10 cellular contexts compared by ENCODE assay signal in genomic region chr9:129607026-129607397, GRCh38. TPM values are rescaled to one million over a fixed set of nuclear protein-coding genes. Genes with fewer than 3 reads are reported as not detected.
DNase-seq lines count a peak whose midpoint lies in the region; ATAC-seq and TF ChIP-seq lines count a peak whose summit lies in the region.
"Had no signal": no experiment of that assay in that cellular context is flagged by ENCODE, and none has a peak within 500 bp of the region (broad histone marks: within the 10 kb centered on the region; RNA-seq: fewer than 3 reads in every experiment).

No MANE protein-coding gene starts in this region.

- no peak overlapping the region for H3K4me3 ChIP-seq in stomach

- no peak for TF ChIP-seq CTCF in activated CD8-positive, alpha-beta T cell treated with anti-CD3 and anti-CD28 coated beads for 36 hours (IDR thresholded peaks at IDR 0.05)
- TF ChIP-seq CTCF in stomach (IDR thresholded peaks at IDR 0.05): no peak

- H3K36me3 Mint-ChIP-seq in activated CD8-positive, alpha-beta T cell treated with anti-CD3 and anti-CD28 coated beads for 36 hours (ENCODE audit: low read depth): no peaks in the 10 kb centered on the region
- H3K36me3 Mint-ChIP-seq: WTC11 had no signal

- no peaks in the 10 kb centered on the region for H3K9me3 ChIP-seq in stomach

- H3K4me3 Mint-ChIP-seq in activated CD8-positive, alpha-beta T cell treated with anti-CD3 and anti-CD28 coated beads for 36 hours: no peak overlapping the region
- H3K4me3 Mint-ChIP-seq: WTC11 had no signal

- H3K27me3 Mint-ChIP-seq in activated CD8-positive, alpha-beta T cell treated with anti-CD3 and anti-CD28 coated beads for 36 hours: no peaks in the 10 kb centered on the region

- intact Hi-C loops in activated CD8-positive, alpha-beta T cell treated with anti-CD3 and anti-CD28 coated beads for 36 hours (cut with micrococcal nuclease): loop anchor here (10.0 kb wide), 2 partner anchors 122 to 282 kb away; no protein-coding TSS in a partner anchor
- intact Hi-C loops in stomach (cut with DNase I; ENCODE audit: low total_unique reads): loop anchor here (10.0 kb wide), 1 partner anchor 112 kb away; no protein-coding TSS in a partner anchor

- POLR2A ChIA-PET in activated CD8-positive, alpha-beta T cell treated with anti-CD3 and anti-CD28 coated beads for 36 hours (lab: Charles Lee): interaction anchor here (0.6 to 1.5 kb wide), 4 partner anchors 10 to 37 kb away, joined by 3 to 5 read pairs (median 3); no protein-coding TSS in a partner anchor

- peaks cover 47% of the 10 kb centered on the region for H3K4me1 Mint-ChIP-seq in activated CD8-positive, alpha-beta T cell treated with anti-CD3 and anti-CD28 coated beads for 36 hours (ENCODE audit: low read depth)

- no peak for TF ChIP-seq EP300 in stomach (IDR thresholded peaks at IDR 0.05)

- CTCF ChIA-PET in activated CD8-positive, alpha-beta T cell treated with anti-CD3 and anti-CD28 coated beads for 36 hours (lab: Charles Lee): interaction anchor here (1.1 to 4.1 kb wide), 6 partner anchors 17 to 476 kb away, joined by 3 to 31 read pairs (median 4); no protein-coding TSS in a partner anchor

- no peak for TF ChIP-seq POLR2A in stomach (IDR thresholded peaks at IDR 0.05)

- peak overlapping the region; percentile 83 for H3K27ac Mint-ChIP-seq in activated CD8-positive, alpha-beta T cell treated with anti-CD3 and anti-CD28 coated beads for 36 hours

- H3K36me3 ChIP-seq in stomach: no peaks in the 10 kb centered on the region

- no peaks in the 10 kb centered on the region for H3K9me3 Mint-ChIP-seq in activated CD8-positive, alpha-beta T cell treated with anti-CD3 and anti-CD28 coated beads for 36 hours
- H3K9me3 Mint-ChIP-seq: WTC11 had no signal

- DNase-seq in NCI-H2171 (lab: John Stamatoyannopoulos, UW) (peak; percentile 96), NCI-H2171 treated with DMSO at 0.1 percent for 48 hours (lab: John Stamatoyannopoulos, UW) (no peak), stomach (no peak), NCI-H2107 treated with DMSO at 0.1 percent for 48 hours (lab: John Stamatoyannopoulos, UW; ENCODE audit: unreplicated experiment) (no peak)
- DNase-seq in activated CD8-positive, alpha-beta T cell treated with anti-CD3 and anti-CD28 coated beads for 36 hours: no peak

- H3K27ac ChIP-seq in layer of hippocampus (ENCODE audit: low read depth, low read length) (peak overlapping the region; percentile 75), stomach (peak overlapping the region; percentile 89 to 98 (median 94))

- peaks cover 37 to 65% (median 55%) of the 10 kb centered on the region in 4 donors for H3K4me1 ChIP-seq in stomach

- ATAC-seq in activated CD8-positive, alpha-beta T cell treated with anti-CD3 and anti-CD28 coated beads for 36 hours: no peak
- ATAC-seq in GM19035 (IDR thresholded peaks at IDR 0.05; ENCODE audit: unreplicated experiment) (no peak), GM19328 (IDR thresholded peaks at IDR 0.05; ENCODE audit: unreplicated experiment) (no peak)

- no peaks in the 10 kb centered on the region for H3K27me3 ChIP-seq in layer of hippocampus (ENCODE audit: control insufficient read depth, insufficient read depth, low read length)
- H3K27me3 ChIP-seq in stomach: no peaks in the 10 kb centered on the region

- WGBS in stomach, 5 donors: 56 to 78% (median 67%) methylated on average over 6 of the region's 6 CpGs

RNA-seq across cellular contexts. Expression of gene C9orf50, which starts 13.9 kb away (rescaled TPM):
- total RNA-seq in activated CD8-positive, alpha-beta T cell treated with anti-CD3 and anti-CD28 coated beads for 36 hours: not detected
- total RNA-seq in stomach: not detected
- under 1 TPM in 1 of 3 donors, not detected in 2; 0.13 TPM for polyA plus RNA-seq in stomach
- total RNA-seq: bronchial epithelial cell had no signal

RNA-seq across cellular contexts. Expression of gene NTMT1, which starts 19.0 kb away (rescaled TPM):
- 10 to 100 TPM; 69.5 to 74.4 TPM for total RNA-seq in activated CD8-positive, alpha-beta T cell treated with anti-CD3 and anti-CD28 coated beads for 36 hours
- total RNA-seq in stomach: 10 to 100 TPM in 4 of 5 donors, 1 to 10 TPM in 1; 1.7 to 29.8 (median 16.1) TPM
- 10 to 100 TPM; 40.2 to 68.4 (median 45.8) TPM for polyA plus RNA-seq in stomach

RNA-seq across cellular contexts. Expression of gene ASB6, which starts 34.9 kb away (rescaled TPM):
- total RNA-seq in activated CD8-positive, alpha-beta T cell treated with anti-CD3 and anti-CD28 coated beads for 36 hours: 10 to 100 TPM; 16.6 TPM
- total RNA-seq in stomach: 10 to 100 TPM in 4 of 5 donors, 1 to 10 TPM in 1; 7.5 to 35.6 (median 18.1) TPM
- 10 to 100 TPM in 2 of 3 donors, 1 to 10 TPM in 1; 9.6 to 12.6 (median 10.3) TPM for polyA plus RNA-seq in stomach

RNA-seq across cellular contexts. Expression of gene PRRX2, which starts 58.4 kb away (rescaled TPM):
- total RNA-seq in activated CD8-positive, alpha-beta T cell treated with anti-CD3 and anti-CD28 coated beads for 36 hours: 1 to 10 TPM in 1 of 2 experiments, under 1 TPM in 1; 0.85 to 1.2 TPM
- total RNA-seq in stomach: 1 to 10 TPM in 2 of 5 donors, under 1 TPM in 1, not detected in 2; 0.87 to 2.6 (median 1.7) TPM
- 1 to 10 TPM; 3.3 to 8.4 (median 6.7) TPM for polyA plus RNA-seq in stomach
- total RNA-seq: bronchial epithelial cell had no signal
